16 cellular contexts compared by ENCODE assay signal in the genomic region with DNA sequence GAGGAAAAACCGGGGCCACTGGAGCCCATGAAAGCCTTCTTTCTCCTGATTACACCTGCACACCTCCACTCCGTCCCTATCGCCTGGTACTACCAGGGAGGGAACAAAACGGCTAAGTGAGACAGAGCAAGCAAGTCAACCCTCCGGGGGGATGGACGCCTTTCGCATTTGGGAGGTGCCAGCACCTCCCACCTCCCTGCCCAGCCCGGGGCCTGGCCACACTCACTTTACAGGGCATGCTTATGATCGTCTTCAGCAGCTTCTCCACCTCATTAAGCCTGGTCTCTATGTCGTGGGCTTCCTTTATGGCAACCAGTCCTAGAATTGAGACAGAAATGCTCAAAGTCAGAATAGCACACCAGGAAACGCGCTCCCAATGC. TPM values are rescaled to one million over a fixed set of nuclear protein-coding genes. Genes with fewer than 3 reads are reported as not detected.
A peak's percentile ranks its signal among the peaks of the same experiment; 100 is the strongest.
DNase-seq lines count a peak whose midpoint lies in the region; ATAC-seq and TF ChIP-seq lines count a peak whose summit lies in the region.
"Had no signal": no experiment of that assay in that cellular context is flagged by ENCODE, and none has a peak within 500 bp of the region (broad histone marks: within the 10 kb centered on the region; RNA-seq: fewer than 3 reads in every experiment).

No MANE protein-coding gene starts in this region.

- TF ChIP-seq CTCF in coronary artery (IDR thresholded peaks at IDR 0.05): no peak
- no peak for TF ChIP-seq CTCF in osteocyte (IDR thresholded peaks at IDR 0.05)
- no peak for TF ChIP-seq CTCF in type B pancreatic cell (conservative IDR thresholded peaks at IDR 0.05)

- H3K36me3 Mint-ChIP-seq in T-helper 17 cell (ENCODE audit: low read depth): peaks cover 9% of the 10 kb centered on the region
- H3K36me3 Mint-ChIP-seq in osteocyte (ENCODE audit: unreplicated experiment): peaks cover 57% of the 10 kb centered on the region
- peaks cover 38% of the 10 kb centered on the region for H3K36me3 Mint-ChIP-seq in type B pancreatic cell
- H3K36me3 Mint-ChIP-seq: CD8-positive, alpha-beta T cell had no signal

- DNase-seq in T-helper 17 cell (no peak), coronary artery (ENCODE audit: low spot score) (no peak), osteocyte (ENCODE audit: extremely low spot score, unreplicated experiment) (no peak), type B pancreatic cell (ENCODE audit: extremely low spot score, unreplicated experiment) (no peak), KBM-7 (no peak)
- no peak for DNase-seq in effector CD8-positive, alpha-beta T cell (lab: John Stamatoyannopoulos, UW)
- DNase-seq: Calu3; CD8-positive, alpha-beta T cell; DMS79 treated with DMSO at 0.1 percent for 48 hours; GF-D8; HCEC 1CT had no signal

- H3K4me3 ChIP-seq in coronary artery: peak overlapping the region; percentile 3
- H3K4me3 ChIP-seq: BLaER1 treated with 17β-estradiol and CSF1 and Interleukin-3, amounts not matched to agents 10 nM and 100 nM; GM23338 had no signal

- in situ Hi-C loops in KBM-7 (cut with MboI; ENCODE audit: low pct_unique_long_range_greater_than_20kb, low sequenced_read_pairs): loop anchor here (10.0 to 25.0 kb wide), 2 partner anchors 249 to 453 kb away; no protein-coding TSS in a partner anchor

- peaks cover 5% of the 10 kb centered on the region for H3K9me3 Mint-ChIP-seq in osteocyte (ENCODE audit: unreplicated experiment)
- no peaks in the 10 kb centered on the region for H3K9me3 Mint-ChIP-seq in type B pancreatic cell
- H3K9me3 Mint-ChIP-seq: CD8-positive, alpha-beta T cell had no signal

- H3K9me3 ChIP-seq in T-helper 17 cell (ENCODE audit: control insufficient read depth, low read length, poor library complexity, severe bottlenecking): no peaks in the 10 kb centered on the region

- H3K27me3 Mint-ChIP-seq in T-helper 17 cell (peaks cover 20% of the 10 kb centered on the region), osteocyte (ENCODE audit: unreplicated experiment) (no peaks in the 10 kb centered on the region), type B pancreatic cell (no peaks in the 10 kb centered on the region)
- H3K27me3 Mint-ChIP-seq: B cell had no signal

- H3K27ac Mint-ChIP-seq in T-helper 17 cell: no peak overlapping the region
- peak overlapping the region; percentile 44 for H3K27ac Mint-ChIP-seq in osteocyte (ENCODE audit: unreplicated experiment)
- peak overlapping the region; percentile 44 for H3K27ac Mint-ChIP-seq in type B pancreatic cell
- H3K27ac Mint-ChIP-seq: B cell; CD8-positive, alpha-beta T cell; GM23338 had no signal

- H3K4me1 Mint-ChIP-seq in T-helper 17 cell: peaks cover 7% of the 10 kb centered on the region
- peaks cover 78% of the 10 kb centered on the region for H3K4me1 Mint-ChIP-seq in osteocyte (ENCODE audit: unreplicated experiment)
- H3K4me1 Mint-ChIP-seq in type B pancreatic cell (ENCODE audit: unreplicated experiment): peaks cover 17% of the 10 kb centered on the region

- no peak for ATAC-seq in T-helper 17 cell
- ATAC-seq in HG03039 (IDR thresholded peaks at IDR 0.05; ENCODE audit: unreplicated experiment): no peak
- ATAC-seq in GM21576 (IDR thresholded peaks at IDR 0.05; ENCODE audit: unreplicated experiment): no peak
- ATAC-seq: CD8-positive, alpha-beta T cell had no signal

- peak overlapping the region; percentile 48 to 73 for H3K27ac ChIP-seq in coronary artery
- H3K27ac ChIP-seq: BLaER1 treated with 17β-estradiol and CSF1 and Interleukin-3, amounts not matched to agents 10 nM and 100 nM had no signal

- H3K4me3 Mint-ChIP-seq in T-helper 17 cell: peak overlapping the region; percentile 28
- H3K4me3 Mint-ChIP-seq in osteocyte (ENCODE audit: unreplicated experiment): no peak overlapping the region
- H3K4me3 Mint-ChIP-seq in type B pancreatic cell: no peak overlapping the region
- H3K4me3 Mint-ChIP-seq: B cell; CD8-positive, alpha-beta T cell; GM23338 had no signal

RNA-seq across cellular contexts. Expression of a gene that starts 13.7 kb away (rescaled TPM):
- 1 to 10 TPM in 1 of 2 donors, under 1 TPM in 1; 0.72 to 3.6 TPM for total RNA-seq in T-helper 17 cell
- 129 and 131 TPM in 2 replicates for total RNA-seq in osteocyte
- total RNA-seq in type B pancreatic cell (ENCODE audit: low replicate concordance): 23.6 and 57.2 TPM in 2 replicates
